In the genomic region with DNA sequence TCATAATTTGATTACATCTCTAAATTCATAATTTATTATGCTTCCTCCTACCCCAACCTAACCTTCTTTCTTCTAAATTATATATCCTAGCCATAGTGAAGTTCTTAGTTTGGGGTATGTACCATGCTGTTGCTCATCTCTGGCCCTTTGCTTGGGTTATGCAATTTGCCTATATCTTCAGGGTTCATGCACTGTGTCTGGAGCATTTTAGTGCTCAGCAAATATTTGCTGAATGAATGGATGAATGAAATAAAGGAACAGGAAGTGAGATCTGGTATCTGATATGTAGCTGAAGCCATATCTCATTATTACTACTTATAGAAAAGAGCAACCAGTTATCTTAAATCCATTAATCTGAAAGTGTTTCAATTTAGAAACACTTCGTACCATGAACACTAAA, we compare ENCODE assay signal across 1 cellular context.
A peak's percentile ranks its signal among the peaks of the same experiment; 100 is the strongest.
TF ChIP-seq lines count a peak whose summit lies in the region.

No MANE protein-coding gene starts in this region.

TF ChIP-seq in endothelial cell of umbilical vein, 7 proteins besides CTCF, POLR2A, EP300 and RAD21:
- TF ChIP-seq POLR2AphosphoS5 (IDR thresholded peaks at IDR 0.05; ENCODE audit: insufficient read depth, low read depth, low read length) (no peak), GATA2 (IDR thresholded peaks at IDR 0.05; ENCODE audit: insufficient read depth, insufficient read length, low read depth, low read length) (peak; percentile 64)
